23 cellular contexts compared by ENCODE assay signal in genomic region chr18:58347135-58347534, GRCh38.
"Had no signal": no experiment of that assay in that cellular context is flagged by ENCODE, and none has a peak within 500 bp of the region (broad histone marks: within the 10 kb centered on the region; RNA-seq: fewer than 3 reads in every experiment).

No MANE protein-coding gene starts in this region.

- H3K27me3 ChIP-seq: esophagus squamous epithelium, left lung, ovary, right lobe of liver, suprapubic skin, transverse colon, upper lobe of right lung, uterus had no signal

- H3K27me3 Mint-ChIP-seq: naive thymus-derived CD8-positive, alpha-beta T cell; stimulated activated naive CD8-positive, alpha-beta T cell treated with anti-CD3 and anti-CD28 coated beads, Interleukin-15, amount 100 ng/mL, for 72 hours had no signal

- H3K36me3 ChIP-seq: ovary, right lobe of liver, uterus had no signal

- H3K4me1 Mint-ChIP-seq: stimulated activated naive CD8-positive, alpha-beta T cell treated with anti-CD3 and anti-CD28 coated beads, Interleukin-15, amount 100 ng/mL, for 72 hours had no signal

- H3K4me3 ChIP-seq: coronary artery, esophagus squamous epithelium, left lung, lower lobe of right lung, ovary, psoas muscle, right lobe of liver, suprapubic skin, transverse colon, upper lobe of right lung, uterus had no signal

- H3K27ac Mint-ChIP-seq: naive thymus-derived CD8-positive, alpha-beta T cell; stimulated activated naive CD8-positive, alpha-beta T cell treated with anti-CD3 and anti-CD28 coated beads, Interleukin-15, amount 100 ng/mL, for 72 hours had no signal

- H3K4me3 Mint-ChIP-seq: naive thymus-derived CD8-positive, alpha-beta T cell; stimulated activated naive CD8-positive, alpha-beta T cell treated with anti-CD3 and anti-CD28 coated beads, Interleukin-15, amount 100 ng/mL, for 72 hours had no signal

- DNase-seq: dermis blood vessel endothelial cell; effector memory CD4-positive, alpha-beta T cell; esophagus squamous epithelium; foreskin melanocyte; left lung; lower lobe of right lung; naive thymus-derived CD8-positive, alpha-beta T cell; occipital lobe; ovary; posterior cingulate gyrus; psoas muscle; right lobe of liver; small intestine; stimulated activated CD4-positive, alpha-beta T cell treated with anti-CD3 and anti-CD28 coated beads, Interleukin-1b, Interleukin-23, amount 100 ng/mL, for 48 hours; stimulated activated CD4-positive, alpha-beta T cell treated with anti-CD3 and anti-CD28 coated beads, Interleukin-4, amount 100 ng/mL, for 1 hour; stimulated activated CD8-positive, alpha-beta memory T cell treated with anti-CD3 and anti-CD28 coated beads, Interleukin-4, amount 100 ng/mL, for 48 hours; stimulated activated naive CD4-positive, alpha-beta T cell; stimulated activated naive CD8-positive, alpha-beta T cell treated with anti-CD3 and anti-CD28 coated beads, Interleukin-15, amount 100 ng/mL, for 72 hours; transverse colon; upper lobe of right lung; uterus had no signal

- H3K9me3 ChIP-seq: esophagus squamous epithelium, left lung, lower lobe of right lung, ovary, psoas muscle, right lobe of liver, suprapubic skin, transverse colon, upper lobe of right lung, uterus had no signal

- H3K27ac ChIP-seq: coronary artery, esophagus squamous epithelium, left lung, lower lobe of right lung, ovary, psoas muscle, right lobe of liver, suprapubic skin, transverse colon, upper lobe of right lung, uterus had no signal

- ATAC-seq: left lung; lower lobe of right lung; naive thymus-derived CD8-positive, alpha-beta T cell; right lobe of liver; stimulated activated naive CD8-positive, alpha-beta T cell treated with anti-CD3 and anti-CD28 coated beads, Interleukin-15, amount 100 ng/mL, for 72 hours; upper lobe of right lung had no signal

- H3K4me1 ChIP-seq: esophagus squamous epithelium, lower lobe of right lung, right lobe of liver, suprapubic skin, transverse colon, uterus had no signal

- H3K9me3 Mint-ChIP-seq: naive thymus-derived CD8-positive, alpha-beta T cell; stimulated activated naive CD8-positive, alpha-beta T cell treated with anti-CD3 and anti-CD28 coated beads, Interleukin-15, amount 100 ng/mL, for 72 hours had no signal
